ENCODE assay signal across 26 cellular contexts in genomic region chr6:36079596-36079995, GRCh38. TPM values are rescaled to one million over a fixed set of nuclear protein-coding genes. Genes with fewer than 3 reads are reported as not detected.
"Had no signal": no experiment of that assay in that cellular context is flagged by ENCODE, and none has a peak within 500 bp of the region (broad histone marks: within the 10 kb centered on the region; RNA-seq: fewer than 3 reads in every experiment).

No MANE protein-coding gene starts in this region.

- H3K9me3 ChIP-seq: colonic mucosa, gastroesophageal sphincter, mucosa of descending colon, prostate gland, sigmoid colon, testis, tibial artery had no signal

- DNase-seq: colonic mucosa; effector CD8-positive, alpha-beta T cell; endodermal cell; foreskin keratinocyte; glutamatergic neuron; mucosa of descending colon; naive thymus-derived CD4-positive, alpha-beta T cell; nucleus accumbens; right cardiac atrium; sigmoid colon; spleen; stimulated activated CD4-positive, alpha-beta T cell treated with anti-CD3 and anti-CD28 coated beads, Interleukin-4, amount 100 ng/mL, for 4 hours; stimulated activated naive CD8-positive, alpha-beta T cell treated with anti-CD3 and anti-CD28 coated beads, Interleukin-15, Interleukin-2, amounts not matched to agents 100 U/mL and 50 U/mL, for 24 hours; substantia nigra; testis; tibial artery had no signal

- ATAC-seq: esophagus mucosa; foreskin keratinocyte; gastroesophageal sphincter; left lobe of liver; mucosa of descending colon; naive thymus-derived CD4-positive, alpha-beta T cell; right cardiac atrium; stimulated activated memory B cell treated with anti-CD40 and anti-IgM and Interleukin-4, amounts not matched to agents 10 μg/mL and 1 μg/mL and 100 μg/mL, for 72 hours; stimulated activated naive CD8-positive, alpha-beta T cell treated with anti-CD3 and anti-CD28 coated beads, Interleukin-15, Interleukin-2, amounts not matched to agents 100 U/mL and 50 U/mL, for 24 hours had no signal

- H3K4me1 ChIP-seq: colonic mucosa, foreskin keratinocyte, neural progenitor cell, prostate gland, testis, tibial artery had no signal

- H3K4me3 ChIP-seq: colonic mucosa, gastroesophageal sphincter, lung, mucosa of descending colon, neural progenitor cell, prostate gland, sigmoid colon, skin epidermis, spleen, testis, tibial artery had no signal

- H3K27me3 ChIP-seq: colonic mucosa, foreskin keratinocyte, gastroesophageal sphincter, neural progenitor cell, sigmoid colon, spleen, testis, tibial artery had no signal

- H3K27ac ChIP-seq: colonic mucosa, epithelial cell of prostate, foreskin keratinocyte, neural progenitor cell, prostate gland, sigmoid colon, skin epidermis, spleen, testis, tibial artery had no signal

RNA-seq across cellular contexts. Expression of gene SLC26A8, which starts 55.2 kb away (rescaled TPM):
- total RNA-seq: endodermal cell, foreskin keratinocyte, gastroesophageal sphincter, osteocyte, sigmoid colon had no signal
- polyA plus RNA-seq: naive thymus-derived CD4-positive, alpha-beta T cell; right cardiac atrium had no signal
